Comparison of ENCODE assay signal across 30 cellular contexts in the genomic region with DNA sequence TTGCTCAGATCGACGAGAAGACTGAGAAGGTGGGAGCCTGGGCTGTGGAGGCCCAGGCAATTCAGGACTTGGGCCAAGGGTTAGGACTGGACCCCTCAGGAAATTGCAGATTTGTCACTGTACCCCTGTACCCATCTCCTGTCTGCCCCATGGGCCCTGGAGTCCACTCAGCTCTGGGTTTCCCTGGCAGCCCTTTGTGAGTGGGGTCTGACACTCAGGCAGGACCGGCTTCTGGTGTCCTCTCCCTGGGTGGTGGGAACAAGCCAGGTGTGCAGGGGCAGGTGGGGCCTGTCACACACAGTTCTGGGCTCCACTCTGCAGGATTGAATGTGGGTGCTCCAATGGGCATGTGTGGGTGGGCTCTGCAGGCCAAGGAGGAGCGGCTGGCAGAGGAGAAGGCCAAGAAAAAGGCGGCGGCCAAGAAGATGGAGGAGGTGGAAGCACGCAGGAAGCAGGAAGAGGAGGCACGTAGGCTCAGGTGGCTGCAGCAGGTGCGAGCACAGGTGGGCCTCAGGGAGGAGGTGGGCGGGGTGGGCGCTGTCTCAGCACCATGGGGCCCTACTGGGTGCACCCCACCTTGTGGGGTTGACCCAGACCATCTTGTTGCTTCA. TPM values are rescaled to one million over a fixed set of nuclear protein-coding genes. Genes with fewer than 3 reads are reported as not detected.
DNase-seq lines count a peak whose midpoint lies in the region; ATAC-seq and TF ChIP-seq lines count a peak whose summit lies in the region.
"Had no signal": no experiment of that assay in that cellular context is flagged by ENCODE, and none has a peak within 500 bp of the region (broad histone marks: within the 10 kb centered on the region; RNA-seq: fewer than 3 reads in every experiment).

No MANE protein-coding gene starts in this region.

- H3K23ac ChIP-seq in H9 (ENCODE audit: insufficient read length, low read depth, low read length) = no peak overlapping the region

- no peak overlapping the region for H3K4ac ChIP-seq in H9 (ENCODE audit: low read depth, low read length)

- no peak overlapping the region for H2AK5ac ChIP-seq in H9 (ENCODE audit: insufficient read length, low read length)

- intact Hi-C loops in ovary (cut with DNase I) = no loop called here

- H3K18ac ChIP-seq in H9 (ENCODE audit: insufficient read length, low read depth, low read length) = no peak overlapping the region

- H3K36me3 ChIP-seq in ovary = no peaks in the 10 kb centered on the region

- H3K27ac ChIP-seq in H9 (ENCODE audit: insufficient read length, low read depth, low read length) = no peak overlapping the region
- peak overlapping the region; percentile 29 for H3K27ac ChIP-seq in cingulate gyrus (ENCODE audit: low read depth, low read length)
- no peak overlapping the region for H3K27ac ChIP-seq in ovary
- H3K27ac ChIP-seq: sigmoid colon, upper lobe of left lung, VCaP had no signal

- DNase-seq in activated CD4-positive, alpha-beta T cell treated with anti-CD3 and anti-CD28 coated beads for 48 hours = peak; percentile 1
- no peak for DNase-seq in activated CD4-positive, alpha-beta T cell treated with anti-CD3 and anti-CD28 coated beads for 1 hour
- DNase-seq in H9 = peak; percentile 17
- no peak for DNase-seq in progenitor cell of endocrine pancreas (ENCODE audit: low spot score, unreplicated experiment)
- no peak for DNase-seq in ovary
- DNase-seq in DMS 273 treated with DMSO at 0.1 percent for 48 hours (lab: John Stamatoyannopoulos, UW) = no peak
- DNase-seq: activated CD4-positive, alpha-beta T cell treated with anti-CD3 and anti-CD28 coated beads, Interleukin-2, amount 50 U/mL, for 4 hours; activated T-cell treated with anti-CD3 and anti-CD28 coated beads, Interleukin-2, amount 50 U/mL, for 72 hours; AML-193; DMS153; effector CD4-positive, alpha-beta T cell; foreskin fibroblast; NCI-H1105; NCI-H1930; NCI-H526; nephron progenitor cell; SIG-M5; sigmoid colon; stimulated activated CD4-positive, alpha-beta T cell treated with anti-CD3 and anti-CD28 coated beads, Interleukin-15, amount 100 ng/mL, for 24 hours; stimulated activated naive CD8-positive, alpha-beta T cell treated with anti-CD3 and anti-CD28 coated beads, Interleukin-15, amount 100 ng/mL, for 72 hours; upper lobe of left lung had no signal

- H3K4me3 Mint-ChIP-seq in H9 = no peak overlapping the region
- H3K4me3 Mint-ChIP-seq in progenitor cell of endocrine pancreas (ENCODE audit: low read depth) = no peak overlapping the region
- H3K4me3 Mint-ChIP-seq: activated naive CD8-positive, alpha-beta T cell; activated T-cell treated with anti-CD3 and anti-CD28 coated beads, Interleukin-2, amount 50 U/mL, for 72 hours; CD8-positive, alpha-beta T cell; nephron progenitor cell; stimulated activated naive CD8-positive, alpha-beta T cell treated with anti-CD3 and anti-CD28 coated beads, Interleukin-15, amount 100 ng/mL, for 72 hours had no signal

- no peak overlapping the region for H2BK20ac ChIP-seq in H9 (ENCODE audit: low read depth, low read length, poor library complexity, severe bottlenecking)

- H3K9me3 Mint-ChIP-seq in H9 (no peaks in the 10 kb centered on the region; a peak in 1 of 5 replicates), progenitor cell of endocrine pancreas (ENCODE audit: low read depth) (no peaks in the 10 kb centered on the region)
- H3K9me3 Mint-ChIP-seq: activated T-cell treated with anti-CD3 and anti-CD28 coated beads, Interleukin-2, amount 50 U/mL, for 72 hours; CD8-positive, alpha-beta T cell; nephron progenitor cell; stimulated activated naive CD8-positive, alpha-beta T cell treated with anti-CD3 and anti-CD28 coated beads, Interleukin-15, amount 100 ng/mL, for 72 hours had no signal

- no peak for TF ChIP-seq POLR2A in ovary (IDR thresholded peaks at IDR 0.05)

- H4K91ac ChIP-seq in H9 (ENCODE audit: insufficient read length, low read depth, low read length) = no peak overlapping the region

- no peaks in the 10 kb centered on the region for H3K4me1 ChIP-seq in H9 (ENCODE audit: insufficient read depth, low read length)
- no peaks in the 10 kb centered on the region for H3K4me1 ChIP-seq in ovary (ENCODE audit: insufficient read depth)
- H3K4me1 ChIP-seq: sigmoid colon, upper lobe of left lung had no signal

- H3K27ac Mint-ChIP-seq in H9 = no peak overlapping the region
- H3K27ac Mint-ChIP-seq in progenitor cell of endocrine pancreas = peak overlapping the region; percentile 64
- H3K27ac Mint-ChIP-seq: activated naive CD8-positive, alpha-beta T cell; activated T-cell treated with anti-CD3 and anti-CD28 coated beads, Interleukin-2, amount 50 U/mL, for 72 hours; CD8-positive, alpha-beta T cell; nephron progenitor cell had no signal

- no peak overlapping the region for H3T11ph ChIP-seq in H9 (ENCODE audit: low read length)

- no peak overlapping the region for H3K4me2 ChIP-seq in H9 (ENCODE audit: insufficient read depth, insufficient read length, low read length)

- H4K5ac ChIP-seq in H9 (ENCODE audit: insufficient read length, low read depth, low read length) = no peak overlapping the region

- H2AFZ ChIP-seq in H9 (ENCODE audit: low read length) = no peak overlapping the region

- H3K4me3 ChIP-seq in ovary = no peak overlapping the region
- H3K4me3 ChIP-seq: sigmoid colon, upper lobe of left lung had no signal

- TF ChIP-seq EP300 in ovary (IDR thresholded peaks at IDR 0.05) = no peak

- H3K9me3 ChIP-seq in H9 (ENCODE audit: control insufficient read depth, low read depth, low read length) = no peaks in the 10 kb centered on the region
- no peaks in the 10 kb centered on the region for H3K9me3 ChIP-seq in ovary
- H3K9me3 ChIP-seq: sigmoid colon, upper lobe of left lung had no signal

- TF ChIP-seq CTCF in H9 (conservative IDR thresholded peaks at IDR 0.05) (no peak), progenitor cell of endocrine pancreas (IDR thresholded peaks at IDR 0.05; ENCODE audit: unreplicated experiment) (no peak), ovary (IDR thresholded peaks at IDR 0.05) (no peak)

- H3K36me3 Mint-ChIP-seq in H9 (ENCODE audit: insufficient read depth in 1 of 3, low read depth in 3 of 3) (peaks cover 53 to 91% (median 88%) of the 10 kb centered on the region in 3 experiments), progenitor cell of endocrine pancreas (ENCODE audit: insufficient read depth) (peaks cover 15% of the 10 kb centered on the region)

- no peak overlapping the region for H3K14ac ChIP-seq in H9 (ENCODE audit: insufficient read depth, low read length)

- H4K8ac ChIP-seq in H9 (replicated peaks; ENCODE audit: insufficient read length, low read depth, low read length) = no peak overlapping the region

- H3K4me1 Mint-ChIP-seq in H9 (no peaks in the 10 kb centered on the region), progenitor cell of endocrine pancreas (ENCODE audit: low read depth) (no peaks in the 10 kb centered on the region)
- H3K4me1 Mint-ChIP-seq: nephron progenitor cell; stimulated activated naive CD8-positive, alpha-beta T cell treated with anti-CD3 and anti-CD28 coated beads, Interleukin-15, amount 100 ng/mL, for 72 hours had no signal

- H3K79me2 ChIP-seq in H9 (ENCODE audit: insufficient read depth, low read length) = no peaks in the 10 kb centered on the region

- H3K27me3 ChIP-seq in H9 (ENCODE audit: insufficient read depth, low read length) (no peaks in the 10 kb centered on the region), ovary (no peaks in the 10 kb centered on the region)
- H3K27me3 ChIP-seq: sigmoid colon, upper lobe of left lung had no signal

- no peak for ATAC-seq in GM21737 (IDR thresholded peaks at IDR 0.05; ENCODE audit: unreplicated experiment)
- ATAC-seq: activated T-cell treated with anti-CD3 and anti-CD28 coated beads, Interleukin-2, amount 50 U/mL, for 72 hours; CD8-positive, alpha-beta T cell; stimulated activated naive CD8-positive, alpha-beta T cell treated with anti-CD3 and anti-CD28 coated beads, Interleukin-15, amount 100 ng/mL, for 72 hours had no signal

- WGBS in H9 (ENCODE audit: extremely low coverage, insufficient read length, low lambda C conversion rate) = no CpG with 5 or more reads among the region's 11 CpGs
- 91 to 98% (median 93%) methylated on average over 11 of the region's 11 CpGs for WGBS in ovary, 3 donors

- H3K56ac ChIP-seq in H9 (ENCODE audit: insufficient read length, low read depth, low read length) = no peak overlapping the region

- H3K27me3 Mint-ChIP-seq in H9 (ENCODE audit: low read depth) (no peaks in the 10 kb centered on the region), progenitor cell of endocrine pancreas (no peaks in the 10 kb centered on the region)
- H3K27me3 Mint-ChIP-seq: activated naive CD8-positive, alpha-beta T cell; stimulated activated naive CD8-positive, alpha-beta T cell treated with anti-CD3 and anti-CD28 coated beads, Interleukin-15, amount 100 ng/mL, for 72 hours had no signal

- no peak overlapping the region for H3K9ac ChIP-seq in H9 (ENCODE audit: extremely low read depth, insufficient read length, low read length)

- no peak overlapping the region for H2BK12ac ChIP-seq in H9 (ENCODE audit: insufficient read length, low read depth, low read length)

- H3K23me2 ChIP-seq in H9 (ENCODE audit: insufficient read length, low read depth, low read length, poor library complexity, severe bottlenecking) = no peaks in the 10 kb centered on the region

- H2BK120ac ChIP-seq in H9 (ENCODE audit: low read depth, low read length, poor library complexity, severe bottlenecking) = no peak overlapping the region

- no peaks in the 10 kb centered on the region for H3K79me1 ChIP-seq in H9 (ENCODE audit: insufficient read depth, low read depth, low read length, poor library complexity, severe bottlenecking)

- no peak overlapping the region for H2BK5ac ChIP-seq in H9 (ENCODE audit: insufficient read length, low read length)

- H2BK15ac ChIP-seq in H9 (ENCODE audit: low read depth, low read length) = no peak overlapping the region

- no peaks in the 10 kb centered on the region for H4K20me1 ChIP-seq in H9 (ENCODE audit: control insufficient read depth, insufficient read depth, insufficient read length)

RNA-seq across cellular contexts. Expression of a gene that starts 21.6 kb away (rescaled TPM):
- 94.1 and 99.9 TPM in 2 replicates for total RNA-seq in H9 (2021)
- 58.0 and 60.5 TPM in 2 replicates for total RNA-seq in progenitor cell of endocrine pancreas
- total RNA-seq in ovary = 10 to 100 TPM in 6 of 7 donors, 1 to 10 TPM in 1; 7.6 to 20.0 (median 16.5) TPM
- polyA plus RNA-seq in ovary = 10 to 100 TPM in 1 of 2 donors, 1 to 10 TPM in 1; 6.6 to 11.7 TPM

RNA-seq across cellular contexts. Expression of a gene that starts 44.6 kb away (rescaled TPM):
- total RNA-seq in H9 (2021) (not detected in 2 replicates), progenitor cell of endocrine pancreas (not detected in 2 replicates), ovary (not detected)
- polyA plus RNA-seq in ovary = not detected
- total RNA-seq: activated T-cell treated with anti-CD3 and anti-CD28 coated beads, Interleukin-2, amount 50 U/mL, for 72 hours; CD8-positive, alpha-beta T cell; liver; mononuclear cell; sigmoid colon; T-helper 2 cell treated with Interferon-gamma antibody and Interleukin-4, amounts not matched to agents 100 ng/mL and 5 ng/mL, for 36 hours; upper lobe of left lung had no signal
- polyA plus RNA-seq: esophagus, liver, sigmoid colon had no signal

Comparison
In these comparisons a context has a peak if more than half of its experiments do, and no peak if none do; other contexts are left out.
1. DNase-seq: peak in activated CD4-positive, alpha-beta T cell treated with anti-CD3 and anti-CD28 coated beads for 48 hours (single experiment) and H9 (single experiment); none in activated CD4-positive, alpha-beta T cell treated with anti-CD3 and anti-CD28 coated beads for 1 hour (single experiment), progenitor cell of endocrine pancreas (single experiment), ovary (0 of 5) and DMS 273 treated with DMSO at 0.1 percent for 48 hours (single experiment).